ENCODE assay signal across 22 cellular contexts in genomic region chr11:119970566-119970965, GRCh38.
"Had no signal": no experiment of that assay in that cellular context is flagged by ENCODE, and none has a peak within 500 bp of the region (broad histone marks: within the 10 kb centered on the region; RNA-seq: fewer than 3 reads in every experiment).

No MANE protein-coding gene starts in this region.

- H3K27me3 ChIP-seq: dorsolateral prefrontal cortex, ovary, thyroid gland, upper lobe of left lung, uterus had no signal

- H3K27ac ChIP-seq: coronary artery, heart left ventricle, lower lobe of right lung, ovary, suprapubic skin, thyroid gland, upper lobe of left lung, uterus had no signal

- H3K9me3 ChIP-seq: heart left ventricle, lower lobe of right lung, ovary, suprapubic skin, thyroid gland, uterus had no signal

- H3K9me3 Mint-ChIP-seq: natural killer cell; stimulated activated effector memory CD8-positive, alpha-beta T cell treated with anti-CD3 and anti-CD28 coated beads, Interleukin-12 subunit alpha, Interleukin-12 subunit beta, amount 100 ng/mL, for 72 hours had no signal

- H3K4me1 Mint-ChIP-seq: memory B cell; natural killer cell; stimulated activated effector memory CD8-positive, alpha-beta T cell treated with anti-CD3 and anti-CD28 coated beads, Interleukin-12 subunit alpha, Interleukin-12 subunit beta, amount 100 ng/mL, for 72 hours had no signal

- H3K36me3 Mint-ChIP-seq: mesothelial cell of epicardium; natural killer cell; stimulated activated effector memory CD8-positive, alpha-beta T cell treated with anti-CD3 and anti-CD28 coated beads, Interleukin-12 subunit alpha, Interleukin-12 subunit beta, amount 100 ng/mL, for 72 hours had no signal

- H3K36me3 ChIP-seq: heart left ventricle, lower lobe of right lung, ovary, suprapubic skin, thyroid gland, upper lobe of left lung, uterus had no signal

- H3K4me1 ChIP-seq: lower lobe of right lung, suprapubic skin, thyroid gland, upper lobe of left lung, uterus had no signal

- H3K27ac Mint-ChIP-seq: memory B cell; mesothelial cell of epicardium; natural killer cell; progenitor cell of endocrine pancreas; stimulated activated effector memory CD8-positive, alpha-beta T cell treated with anti-CD3 and anti-CD28 coated beads, Interleukin-12 subunit alpha, Interleukin-12 subunit beta, amount 100 ng/mL, for 72 hours had no signal

- DNase-seq: dorsolateral prefrontal cortex; effector CD8-positive, alpha-beta T cell; foreskin melanocyte; heart left ventricle; hippocampal formation; lower lobe of right lung; natural killer cell; ovary; right cardiac atrium; stimulated activated CD4-positive, alpha-beta T cell treated with anti-CD3 and anti-CD28 coated beads, Interleukin-4, amount 100 ng/mL, for 1 hour; stimulated activated CD8-positive, alpha-beta memory T cell treated with anti-CD3 and anti-CD28 coated beads, Interleukin-4, amount 100 ng/mL, for 48 hours; stimulated activated naive CD8-positive, alpha-beta T cell treated with anti-CD3 and anti-CD28 coated beads, Interleukin-15, Interleukin-2, amounts not matched to agents 100 U/mL and 50 U/mL, for 24 hours; thyroid gland; upper lobe of left lung; uterus had no signal

- H3K4me3 Mint-ChIP-seq: memory B cell; mesothelial cell of epicardium; natural killer cell; stimulated activated effector memory CD8-positive, alpha-beta T cell treated with anti-CD3 and anti-CD28 coated beads, Interleukin-12 subunit alpha, Interleukin-12 subunit beta, amount 100 ng/mL, for 72 hours had no signal

- ATAC-seq: heart left ventricle; left lobe of liver; lower lobe of right lung; natural killer cell; right cardiac atrium; stimulated activated effector memory CD8-positive, alpha-beta T cell treated with anti-CD3 and anti-CD28 coated beads, Interleukin-12 subunit alpha, Interleukin-12 subunit beta, amount 100 ng/mL, for 72 hours; stimulated activated naive CD8-positive, alpha-beta T cell treated with anti-CD3 and anti-CD28 coated beads, Interleukin-15, Interleukin-2, amounts not matched to agents 100 U/mL and 50 U/mL, for 24 hours had no signal

- H3K4me3 ChIP-seq: coronary artery, dorsolateral prefrontal cortex, heart left ventricle, lower lobe of right lung, ovary, suprapubic skin, thyroid gland, upper lobe of left lung, uterus had no signal
